ENCODE assay signal across 1 cellular context in genomic region chr4:3307486-3307885, GRCh38.
TF ChIP-seq lines count a peak whose summit lies in the region.

No MANE protein-coding gene starts in this region.

TF ChIP-seq in HepG2, 621 proteins besides CTCF, POLR2A, EP300 and RAD21:
- TF ChIP-seq MTA1 (CRISPR knock-in tag; IDR thresholded peaks at IDR 0.05; ENCODE audit: borderline replicate concordance): no peak
- no peak for TF ChIP-seq NR2F1 (CRISPR knock-in tag; IDR thresholded peaks at IDR 0.05)
- TF ChIP-seq RFX5 (IDR thresholded peaks at IDR 0.05; ENCODE audit: low read depth, low read length): no peak
- TF ChIP-seq SNAPC2 (CRISPR knock-in tag; IDR thresholded peaks at IDR 0.05): no peak
- TF ChIP-seq SMYD3 (CRISPR knock-in tag; IDR thresholded peaks at IDR 0.05): no peak
- TF ChIP-seq KLF13 (CRISPR knock-in tag; IDR thresholded peaks at IDR 0.05): no peak
- TF ChIP-seq NR3C1 (CRISPR knock-in tag; IDR thresholded peaks at IDR 0.05): no peak
- TF ChIP-seq NBN (conservative IDR thresholded peaks at IDR 0.05): no peak
- TF ChIP-seq ZNF18 (CRISPR knock-in tag; IDR thresholded peaks at IDR 0.05; ENCODE audit: insufficient replicate concordance): no peak
- TF ChIP-seq NR2C2 (CRISPR knock-in tag; IDR thresholded peaks at IDR 0.05; ENCODE audit: borderline replicate concordance): no peak
- TF ChIP-seq HIC2 (CRISPR knock-in tag; IDR thresholded peaks at IDR 0.05; ENCODE audit: low read depth): no peak
- no peak for TF ChIP-seq STAT5B (CRISPR knock-in tag; IDR thresholded peaks at IDR 0.05)
